8 cellular contexts compared by ENCODE assay signal in genomic region chr3:101848754-101849713, GRCh38. TPM values are rescaled to one million over a fixed set of nuclear protein-coding genes. Genes with fewer than 3 reads are reported as not detected.
DNase-seq lines count a peak whose midpoint lies in the region; ATAC-seq, FAIRE-seq and TF ChIP-seq lines count a peak whose summit lies in the region.

Gene NFKBIZ, plus strand, starts transcription at chr3:101849514. Its CDS starts 115 bp downstream, at chr3:101849629.

- peaks cover 17 to 21% of the 10 kb centered on the region in 2 experiments for H3K36me3 ChIP-seq in keratinocyte (ENCODE audit: control insufficient read depth in 2 of 2, extremely low read depth in 1 of 2, insufficient read depth in 2 of 2, low read length in 2 of 2)

- H3K27ac ChIP-seq in keratinocyte (ENCODE audit: control insufficient read depth, insufficient read depth, low read length), result peak within 1 kb of the TSS; percentile 94

- peaks cover 23% of the 10 kb centered on the region for H3K4me1 ChIP-seq in keratinocyte (ENCODE audit: control insufficient read depth, extremely low read depth, insufficient read depth, low read length)

- FAIRE-seq in keratinocyte (lab: Jason Lieb, UNC), result no peak

- CTCF ChIA-PET in AG04449 (lab: Yijun Ruan, JAX), result interaction anchor here (1.2 to 2.4 kb wide), 5 partner anchors 9 to 380 kb away, joined by 3 to 16 read pairs (median 6); no protein-coding TSS in a partner anchor

- peak within 1 kb of the TSS; percentile 87 for H3K4me2 ChIP-seq in keratinocyte (ENCODE audit: control insufficient read depth, extremely low read depth, insufficient read depth, low read depth, low read length)

- no peaks in the 10 kb centered on the region for H3K27me3 ChIP-seq in keratinocyte (ENCODE audit: control insufficient read depth, extremely low read depth, insufficient read depth, low read length)

- ATAC-seq in GM18909 (IDR thresholded peaks at IDR 0.05; ENCODE audit: poor library complexity, unreplicated experiment), result peak; percentile 78
- peak; percentile 74 for ATAC-seq in HG03159 (IDR thresholded peaks at IDR 0.05; ENCODE audit: unreplicated experiment)

- peak within 1 kb of the TSS; percentile 96 for H3K9ac ChIP-seq in keratinocyte (ENCODE audit: control insufficient read depth, extremely low read depth, insufficient read depth, low read length)

- peaks cover 3% of the 10 kb centered on the region for H3K9me1 ChIP-seq in keratinocyte (ENCODE audit: control insufficient read depth, extremely low read depth, insufficient read depth, low read length)

- POLR2A ChIA-PET in AG04449 (lab: Yijun Ruan, JAX), result interaction anchor here (0.5 to 2.3 kb wide), 48 partner anchors 8 to 381 kb away, joined by 3 to 67 read pairs (median 6); partner anchors contain the start of gene NXPE3

- TF ChIP-seq CTCF in AG04449 (IDR thresholded peaks at IDR 0.05; ENCODE audit: insufficient read depth, low read length, missing control alignments) (no peak), keratinocyte (optimal IDR thresholded peaks at IDR 0.05 in 1 of 3, IDR thresholded peaks at IDR 0.05 in 1 of 3, conservative IDR thresholded peaks at IDR 0.05 in 1 of 3; ENCODE audit: extremely low read depth in 1 of 3, insufficient read depth in 2 of 3, low read length in 3 of 3) (no peak)

- H4K20me1 ChIP-seq in keratinocyte (ENCODE audit: control insufficient read depth, extremely low read depth, insufficient read depth, low read length), result peaks cover 7% of the 10 kb centered on the region

- dilution Hi-C loops in keratinocyte (cut with MboI; ENCODE audit: extremely low pct_ligation_motif_present, low sequenced_read_pairs), result no loop called here

- peak within 1 kb of the TSS; percentile 79 for H3K4me3 ChIP-seq in AG04449 (ENCODE audit: low read depth, low read length)
- peak within 1 kb of the TSS; percentile 73 to 81 (median 78) for H3K4me3 ChIP-seq in keratinocyte (ENCODE audit: control insufficient read depth in 2 of 3, extremely low read depth in 1 of 3, insufficient read depth in 2 of 3, low read depth in 1 of 3, low read length in 3 of 3)

- DNase-seq in AG04449 (ENCODE audit: low read depth, low spot score) (no peak), NCI-H460 (ENCODE audit: extremely low read depth, low read depth) (peak; percentile 87), cerebellar cortex (ENCODE audit: low spot score) (peak; percentile 89), keratinocyte (ENCODE audit: low read depth, low spot score) (no peak)
- peak; percentile 95 for DNase-seq in activated CD4-positive, CD25-positive, alpha-beta regulatory T cell treated with anti-CD3 and anti-CD28 coated beads, Interleukin-2, amount 50 U/mL, for 72 hours
- peak; percentile 88 to 91 for DNase-seq in stimulated activated CD4-positive, alpha-beta T cell treated with anti-CD3 and anti-CD28 coated beads, Interleukin-15, amount 100 ng/mL, for 1 hour (ENCODE audit: low read depth in 1 of 2, low spot score in 1 of 2)

- H2AFZ ChIP-seq in keratinocyte (ENCODE audit: control insufficient read depth, low read length), result peak within 1 kb of the TSS; percentile 70

- H3K9me3 ChIP-seq in keratinocyte (ENCODE audit: control insufficient read depth, low read depth, low read length), result no peaks in the 10 kb centered on the region

- H3K79me2 ChIP-seq in keratinocyte (ENCODE audit: control insufficient read depth, insufficient read depth, low read length), result peaks cover 41% of the 10 kb centered on the region

RNA-seq across cellular contexts. Expression of gene NFKBIZ, which starts in this region (rescaled TPM):
- total RNA-seq in NCI-H460 (2014; rRNA removed; shearing (Covaris generic)), result 4.0 and 4.7 TPM in 2 replicates
- polyA plus RNA-seq in NCI-H460 (2014; cell fraction: nucleus; rRNA removed), result 2.6 and 9.3 TPM in 2 replicates
- polyA plus RNA-seq in keratinocyte, result 24.6 to 133 TPM (median 88.9 TPM) in 3 replicates
- 42.2 TPM for polyA plus RNA-seq in keratinocyte (2011; ENCODE audit: low read depth)
- 20.8 and 25.5 TPM in 2 replicates for polyA plus RNA-seq in keratinocyte (2011; cell fraction: cytosol; rRNA removed)
- polyA plus RNA-seq in keratinocyte (2011; cell fraction: nucleus; rRNA removed), result 190 and 207 TPM in 2 replicates
- polyA plus RNA-seq in keratinocyte (2012; ENCODE audit: low replicate concordance), result 9.0 and 40.2 TPM in 2 replicates
- 17.8 to 168 TPM (median 144 TPM) in 3 replicates for polyA minus RNA-seq in keratinocyte
- 35.3 TPM for polyA minus RNA-seq in keratinocyte (2011; cell fraction: cytosol; rRNA and poly(A)+ RNA removed)
- polyA minus RNA-seq in keratinocyte (2011; cell fraction: nucleus; rRNA and poly(A)+ RNA removed), result 161 and 247 TPM in 2 replicates

Comparison
In these comparisons a context has a peak if more than half of its experiments do, and no peak if none do; other contexts are left out.
1. DNase-seq: peak in NCI-H460 (single experiment), activated CD4-positive, CD25-positive, alpha-beta regulatory T cell treated with anti-CD3 and anti-CD28 coated beads, Interleukin-2, amount 50 U/mL, for 72 hours (single experiment), cerebellar cortex (single experiment) and stimulated activated CD4-positive, alpha-beta T cell treated with anti-CD3 and anti-CD28 coated beads, Interleukin-15, amount 100 ng/mL, for 1 hour (2 of 2); none in AG04449 (single experiment) and keratinocyte (single experiment).